Comparison of ENCODE assay signal across 7 cellular contexts in the genomic region with DNA sequence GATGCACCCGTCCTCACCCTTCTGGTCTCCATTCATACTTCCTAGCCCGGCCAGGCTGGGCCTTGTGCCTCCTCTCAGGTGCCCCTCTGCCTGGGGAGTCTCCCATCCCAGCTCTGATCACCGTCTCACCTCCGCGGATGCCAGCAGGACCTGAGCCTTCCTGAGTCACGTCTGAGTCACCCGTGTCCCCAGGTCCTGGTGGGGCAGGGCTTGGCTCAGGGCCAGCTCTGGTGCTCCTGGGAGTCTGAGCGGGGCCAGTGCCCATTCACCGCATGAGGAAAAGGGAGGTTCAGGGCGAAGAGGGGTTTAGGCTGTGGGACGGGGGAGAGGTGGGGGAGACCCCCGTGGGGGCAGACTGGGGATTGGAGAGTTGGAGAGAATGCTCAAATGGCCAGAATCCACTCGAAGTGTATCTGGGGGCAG. TPM values are rescaled to one million over a fixed set of nuclear protein-coding genes. Genes with fewer than 3 reads are reported as not detected.
DNase-seq lines count a peak whose midpoint lies in the region; ATAC-seq and TF ChIP-seq lines count a peak whose summit lies in the region.

No MANE protein-coding gene starts in this region.

- CTCF ChIA-PET in HEK293 (lab: Yijun Ruan, JAX) = interaction anchor here (0.7 to 1.0 kb wide), 2 partner anchors 17 to 139 kb away, joined by 3 read pairs; no protein-coding TSS in a partner anchor
- CTCF ChIA-PET in T-cell (lab: Charles Lee) = interaction anchor here in 1 of 2 donors (0.6 kb wide), 1 partner anchor 265 kb away, joined by 4 read pairs; no protein-coding TSS in a partner anchor

- H3K27ac ChIP-seq in HEK293 (ENCODE audit: extremely low read depth, low read depth, low read length) (no peak overlapping the region), brain microvascular endothelial cell (no peak overlapping the region)

- H3K4me3 ChIP-seq in HEK293 (ENCODE audit: low read depth, low read length) = no peak overlapping the region
- peak overlapping the region; percentile 42 for H3K4me3 ChIP-seq in brain microvascular endothelial cell (ENCODE audit: low read depth, low read length)

- TF ChIP-seq CTCF in HEK293 (tag by site-specific recombination; IDR thresholded peaks at IDR 0.05) = no peak
- TF ChIP-seq CTCF in brain microvascular endothelial cell (IDR thresholded peaks at IDR 0.05; ENCODE audit: low read depth, low read length, missing control alignments) = no peak

- in situ Hi-C loops in brain microvascular endothelial cell (cut with HindIII; ENCODE audit: low pct_ligation_motif_present, low sequenced_read_pairs) = no loop called here

- peaks cover 0 to 15% of the 10 kb centered on the region in 2 experiments; a peak in 1 of 3 replicates for H3K36me3 ChIP-seq in HEK293 (ENCODE audit: control insufficient read depth in 2 of 2, insufficient read depth in 1 of 2, low read length in 2 of 2)
- H3K36me3 ChIP-seq in brain microvascular endothelial cell (replicated peaks) = peaks cover 14% of the 10 kb centered on the region

- no peaks in the 10 kb centered on the region for H3K27me3 ChIP-seq in brain microvascular endothelial cell (replicated peaks)

- no peaks in the 10 kb centered on the region for H3K27me3 Mint-ChIP-seq in T-cell

- H3K4me3 Mint-ChIP-seq in T-cell = peak overlapping the region; percentile 64 to 91 (median 75)

- H3K4me1 Mint-ChIP-seq in T-cell = peaks cover 11 to 13% (median 12%) of the 10 kb centered on the region in 3 donors

- no peaks in the 10 kb centered on the region for H3K9me3 ChIP-seq in HEK293 (ENCODE audit: control insufficient read depth, insufficient read depth, low read depth, low read length)

- POLR2A ChIA-PET in HEK293 (lab: Yijun Ruan, JAX) = no interaction called here
- POLR2A ChIA-PET in T-cell (lab: Charles Lee) = no interaction called here

- no peaks in the 10 kb centered on the region for H3K9me3 Mint-ChIP-seq in T-cell

- no peaks in the 10 kb centered on the region for H3K4me1 ChIP-seq in HEK293 (ENCODE audit: control insufficient read depth, insufficient read depth, low read length)

- no peak for ATAC-seq in T-cell (replicated peaks in 1 of 4)
- ATAC-seq in left lobe of liver = no peak
- no peak for ATAC-seq in GM18861 (IDR thresholded peaks at IDR 0.05; ENCODE audit: unreplicated experiment)

- H3K27ac Mint-ChIP-seq in T-cell = peak overlapping the region in 1 of 2 donors; percentile 55

- DNase-seq in T-cell = peak in 9 of 34 experiments; percentile 5 to 52 (median 20)
- peak; percentile 18 for DNase-seq in brain microvascular endothelial cell
- peak; percentile 73 for DNase-seq in left lobe of liver (ENCODE audit: low spot score)
- peak; percentile 16 for DNase-seq in stimulated activated CD8-positive, alpha-beta memory T cell treated with anti-CD3 and anti-CD28 coated beads, Interleukin-15, amount 100 ng/mL, for 1 hour (ENCODE audit: low read depth)
- no peak for DNase-seq in NAMALWA (ENCODE audit: low spot score)

- H3K36me3 Mint-ChIP-seq in T-cell = peaks cover 4% of the 10 kb centered on the region

TF ChIP-seq in HEK293, 187 proteins besides CTCF, POLR2A, EP300 and RAD21 (continues in another document):
- TF ChIP-seq ZNF677 (tag by site-specific recombination; IDR thresholded peaks at IDR 0.05) (no peak), ZNF660 (tag by site-specific recombination; IDR thresholded peaks at IDR 0.05) (peak; percentile 92), ZNF629 (tag by site-specific recombination; IDR thresholded peaks at IDR 0.05) (peak; percentile 61; the same call in 1 of the 2 replicates), ZNF10 (tag by site-specific recombination; IDR thresholded peaks at IDR 0.05) (peak; percentile 36; the same call in 1 of the 2 replicates), ZNF830 (tag by site-specific recombination; IDR thresholded peaks at IDR 0.05; ENCODE audit: low read depth) (no peak), ZEB2 (tag by site-specific recombination; IDR thresholded peaks at IDR 0.05) (peak; percentile 67; the same call in 1 of the 2 replicates), REPIN1 (tag by site-specific recombination; IDR thresholded peaks at IDR 0.05; ENCODE audit: low read depth) (no peak), GLIS2 (tag by site-specific recombination; IDR thresholded peaks at IDR 0.05) (peak; percentile 79), BCL6B (tag by site-specific recombination; IDR thresholded peaks at IDR 0.05) (no peak), ZNF335 (tag by site-specific recombination; conservative IDR thresholded peaks at IDR 0.05) (peak; percentile 38), ZFP37 (tag by site-specific recombination; IDR thresholded peaks at IDR 0.05) (no peak; the same call in 1 of the 2 replicates), ZNF585B (tag by site-specific recombination; IDR thresholded peaks at IDR 0.05) (no peak), ZNF214 (tag by site-specific recombination; IDR thresholded peaks at IDR 0.05; ENCODE audit: borderline replicate concordance) (no peak), SETDB1 (IDR thresholded peaks at IDR 0.05; ENCODE audit: insufficient read length, low read length) (no peak), ZBTB10 (tag by site-specific recombination; IDR thresholded peaks at IDR 0.05) (peak; percentile 84), ZIC2 (tag by site-specific recombination; IDR thresholded peaks at IDR 0.05) (peak; percentile 90), KLF8 (tag by site-specific recombination; IDR thresholded peaks at IDR 0.05) (peak; percentile 67; the same call in 1 of the 2 replicates), ZNF366 (tag by site-specific recombination; conservative IDR thresholded peaks at IDR 0.05) (0 out of 2 replicates have a peak, but pooled peaks have one; percentile 33), ZNF391 (tag by site-specific recombination; IDR thresholded peaks at IDR 0.05; ENCODE audit: borderline replicate concordance, low read depth) (peak; percentile 48; the same call in 1 of the 2 replicates)
- TF ChIP-seq, protein P1, sequence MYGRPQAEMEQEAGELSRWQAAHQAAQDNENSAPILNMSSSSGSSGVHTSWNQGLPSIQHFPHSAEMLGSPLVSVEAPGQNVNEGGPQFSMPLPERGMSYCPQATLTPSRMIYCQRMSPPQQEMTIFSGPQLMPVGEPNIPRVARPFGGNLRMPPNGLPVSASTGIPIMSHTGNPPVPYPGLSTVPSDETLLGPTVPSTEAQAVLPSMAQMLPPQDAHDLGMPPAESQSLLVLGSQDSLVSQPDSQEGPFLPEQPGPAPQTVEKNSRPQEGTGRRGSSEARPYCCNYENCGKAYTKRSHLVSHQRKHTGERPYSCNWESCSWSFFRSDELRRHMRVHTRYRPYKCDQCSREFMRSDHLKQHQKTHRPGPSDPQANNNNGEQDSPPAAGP (tag by site-specific recombination; IDR thresholded peaks at IDR 0.05) = peak; percentile 79
- TF ChIP-seq, protein P2, sequence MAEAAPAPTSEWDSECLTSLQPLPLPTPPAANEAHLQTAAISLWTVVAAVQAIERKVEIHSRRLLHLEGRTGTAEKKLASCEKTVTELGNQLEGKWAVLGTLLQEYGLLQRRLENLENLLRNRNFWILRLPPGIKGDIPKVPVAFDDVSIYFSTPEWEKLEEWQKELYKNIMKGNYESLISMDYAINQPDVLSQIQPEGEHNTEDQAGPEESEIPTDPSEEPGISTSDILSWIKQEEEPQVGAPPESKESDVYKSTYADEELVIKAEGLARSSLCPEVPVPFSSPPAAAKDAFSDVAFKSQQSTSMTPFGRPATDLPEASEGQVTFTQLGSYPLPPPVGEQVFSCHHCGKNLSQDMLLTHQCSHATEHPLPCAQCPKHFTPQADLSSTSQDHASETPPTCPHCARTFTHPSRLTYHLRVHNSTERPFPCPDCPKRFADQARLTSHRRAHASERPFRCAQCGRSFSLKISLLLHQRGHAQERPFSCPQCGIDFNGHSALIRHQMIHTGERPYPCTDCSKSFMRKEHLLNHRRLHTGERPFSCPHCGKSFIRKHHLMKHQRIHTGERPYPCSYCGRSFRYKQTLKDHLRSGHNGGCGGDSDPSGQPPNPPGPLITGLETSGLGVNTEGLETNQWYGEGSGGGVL (tag by site-specific recombination; IDR thresholded peaks at IDR 0.05) = 0 out of 2 replicates have a peak, but pooled peaks have one; percentile 20

RNA-seq across cellular contexts. Expression of gene ATP8B3, which starts 0.6 kb away (rescaled TPM):
- total RNA-seq in T-cell = 1 to 10 TPM; 3.5 to 5.7 (median 4.0) TPM
- total RNA-seq in left lobe of liver = 1.4 TPM

RNA-seq across cellular contexts. Expression of gene REXO1, which starts 36.8 kb away (rescaled TPM):
- 10 to 100 TPM; 68.4 to 97.5 (median 78.7) TPM for total RNA-seq in T-cell
- total RNA-seq in left lobe of liver = 19.3 TPM

RNA-seq across cellular contexts. Expression of gene KLF16, which starts 51.9 kb away (rescaled TPM):
- total RNA-seq in T-cell (10 to 100 TPM; 29.8 to 61.4 (median 32.7) TPM), left lobe of liver (11.9 TPM)

RNA-seq across cellular contexts. Expression of gene ONECUT3, which starts 58.2 kb away (rescaled TPM):
- under 1 TPM in 2 of 5 donors, not detected in 3; 0.03 TPM for total RNA-seq in T-cell
- 0.03 TPM for total RNA-seq in left lobe of liver
